In genomic region chr5:100900142-100900795, GRCh38 we compare ENCODE assay signal across 1 cellular context.
TF ChIP-seq lines count a peak whose summit lies in the region.

No MANE protein-coding gene starts in this region.

TF ChIP-seq in GM12878, 131 proteins besides CTCF, POLR2A, EP300 and RAD21 (continued from another document and continues in another):
- TF ChIP-seq NFXL1 (IDR thresholded peaks at IDR 0.05; ENCODE audit: borderline replicate concordance) (no peak), MXI1 (IDR thresholded peaks at IDR 0.05; ENCODE audit: low read depth, low read length) (peak; percentile 90), SMARCA5 (IDR thresholded peaks at IDR 0.05) (peak; percentile 88), SIX5 (IDR thresholded peaks at IDR 0.05; ENCODE audit: low read depth, low read length, severe bottlenecking) (no peak), MTA3 (IDR thresholded peaks at IDR 0.05; ENCODE audit: borderline replicate concordance, low read length) (peak; percentile 54; the same call in 1 of the 2 replicates), TCF12 (IDR thresholded peaks at IDR 0.05; ENCODE audit: low read depth, low read length) (0 out of 2 replicates have a peak, but pooled peaks have one; percentile 31), NRF1 (conservative IDR thresholded peaks at IDR 0.05; ENCODE audit: low read depth, low read length) (no peak), EZH2 (IDR thresholded peaks at IDR 0.05; ENCODE audit: borderline replicate concordance, control insufficient read depth, low read depth, low read length) (no peak), CBX3 (IDR thresholded peaks at IDR 0.05; ENCODE audit: borderline replicate concordance, low read depth) (no peak), GABPA (IDR thresholded peaks at IDR 0.05; ENCODE audit: low read depth) (no peak), RELA (IDR thresholded peaks at IDR 0.05; ENCODE audit: borderline replicate concordance, partially characterized antibody) (no peak), MYB (IDR thresholded peaks at IDR 0.05; ENCODE audit: borderline replicate concordance, low read depth, low read length) (0 out of 2 replicates have a peak, but pooled peaks have one; percentile 14), POLR2AphosphoS5 (IDR thresholded peaks at IDR 0.05; ENCODE audit: low read length) (peak; percentile 95), RB1 (IDR thresholded peaks at IDR 0.05; ENCODE audit: borderline replicate concordance) (no peak), FOXK2 (IDR thresholded peaks at IDR 0.05) (no peak), NBN (IDR thresholded peaks at IDR 0.05) (no peak), ZZZ3 (IDR thresholded peaks at IDR 0.05; ENCODE audit: control insufficient read depth, insufficient read length, low read depth) (no peak), IRF3 (IDR thresholded peaks at IDR 0.05) (no peak), USF1 (IDR thresholded peaks at IDR 0.05; ENCODE audit: borderline replicate concordance, extremely low read length, insufficient read depth, low read depth, low read length) (no peak), TAF1 (IDR thresholded peaks at IDR 0.05; ENCODE audit: borderline replicate concordance, low read depth, low read length) (no peak), SUZ12 (IDR thresholded peaks at IDR 0.05; ENCODE audit: unreplicated experiment) (no peak), YY1 (IDR thresholded peaks at IDR 0.05; ENCODE audit: low read depth, low read length) (peak; percentile 31; the same call in 1 of the 2 replicates), CBX5 (IDR thresholded peaks at IDR 0.05; ENCODE audit: low read depth) (no peak), TARDBP (IDR thresholded peaks at IDR 0.05; ENCODE audit: borderline replicate concordance) (no peak), RAD51 (IDR thresholded peaks at IDR 0.05) (peak; percentile 54), NR2F1 (conservative IDR thresholded peaks at IDR 0.05) (no peak; the same call in 1 of the 2 replicates), GATAD2B (conservative IDR thresholded peaks at IDR 0.05; ENCODE audit: low read depth) (peak; percentile 60; the same call in 1 of the 2 replicates), YBX1 (IDR thresholded peaks at IDR 0.05) (no peak), ASH2L (IDR thresholded peaks at IDR 0.05; ENCODE audit: borderline replicate concordance, low read depth) (peak; percentile 33; the same call in 1 of the 2 replicates), POU2F2 (IDR thresholded peaks at IDR 0.05; ENCODE audit: borderline replicate concordance, low read depth, low read length) (no peak), SP1 (IDR thresholded peaks at IDR 0.05; ENCODE audit: low read depth, low read length) (no peak), SUPT20H (IDR thresholded peaks at IDR 0.05; ENCODE audit: borderline replicate concordance, control insufficient read depth, low read depth, low read length) (no peak), SREBF1 (IDR thresholded peaks at IDR 0.05; ENCODE audit: low read length) (no peak), RFX5 (IDR thresholded peaks at IDR 0.05; ENCODE audit: low read depth, low read length) (no peak), SPI1 (IDR thresholded peaks at IDR 0.05; ENCODE audit: borderline replicate concordance, insufficient read depth, low read depth, low read length) (no peak), FOXM1 (IDR thresholded peaks at IDR 0.05; ENCODE audit: low read depth, low read length) (0 out of 2 replicates have a peak, but pooled peaks have one; percentile 19), E2F4 (IDR thresholded peaks at IDR 0.05; ENCODE audit: low read depth, low read length) (no peak), LARP7 (IDR thresholded peaks at IDR 0.05) (peak; percentile 55; the same call in 1 of the 2 replicates), MEF2B (IDR thresholded peaks at IDR 0.05; ENCODE audit: partially characterized antibody, poor library complexity, severe bottlenecking) (no peak), IKZF2 (IDR thresholded peaks at IDR 0.05) (peak; percentile 54 to 60; a peak in 1 of 4 replicates), MTA2 (IDR thresholded peaks at IDR 0.05; ENCODE audit: low read depth) (0 out of 2 replicates have a peak, but pooled peaks have one; percentile 15), ZNF207 (IDR thresholded peaks at IDR 0.05; ENCODE audit: borderline replicate concordance) (peak; percentile 50; the same call in 1 of the 2 replicates), E2F8 (IDR thresholded peaks at IDR 0.05; ENCODE audit: low read depth, partially characterized antibody) (no peak), SRF (IDR thresholded peaks at IDR 0.05; ENCODE audit: low read depth in 2 of 2, low read length in 2 of 2) (no peak), RELB (IDR thresholded peaks at IDR 0.05; ENCODE audit: low read depth) (peak; percentile 45; the same call in 1 of the 2 replicates), RBBP5 (conservative IDR thresholded peaks at IDR 0.05) (no peak), CEBPB (IDR thresholded peaks at IDR 0.05; ENCODE audit: borderline replicate concordance in 1 of 2, low read depth in 2 of 2, low read length in 2 of 2) (peak in 1 of 2 experiments; percentile 62; a peak in 1 of 4 replicates)
- TF ChIP-seq, protein P1, sequence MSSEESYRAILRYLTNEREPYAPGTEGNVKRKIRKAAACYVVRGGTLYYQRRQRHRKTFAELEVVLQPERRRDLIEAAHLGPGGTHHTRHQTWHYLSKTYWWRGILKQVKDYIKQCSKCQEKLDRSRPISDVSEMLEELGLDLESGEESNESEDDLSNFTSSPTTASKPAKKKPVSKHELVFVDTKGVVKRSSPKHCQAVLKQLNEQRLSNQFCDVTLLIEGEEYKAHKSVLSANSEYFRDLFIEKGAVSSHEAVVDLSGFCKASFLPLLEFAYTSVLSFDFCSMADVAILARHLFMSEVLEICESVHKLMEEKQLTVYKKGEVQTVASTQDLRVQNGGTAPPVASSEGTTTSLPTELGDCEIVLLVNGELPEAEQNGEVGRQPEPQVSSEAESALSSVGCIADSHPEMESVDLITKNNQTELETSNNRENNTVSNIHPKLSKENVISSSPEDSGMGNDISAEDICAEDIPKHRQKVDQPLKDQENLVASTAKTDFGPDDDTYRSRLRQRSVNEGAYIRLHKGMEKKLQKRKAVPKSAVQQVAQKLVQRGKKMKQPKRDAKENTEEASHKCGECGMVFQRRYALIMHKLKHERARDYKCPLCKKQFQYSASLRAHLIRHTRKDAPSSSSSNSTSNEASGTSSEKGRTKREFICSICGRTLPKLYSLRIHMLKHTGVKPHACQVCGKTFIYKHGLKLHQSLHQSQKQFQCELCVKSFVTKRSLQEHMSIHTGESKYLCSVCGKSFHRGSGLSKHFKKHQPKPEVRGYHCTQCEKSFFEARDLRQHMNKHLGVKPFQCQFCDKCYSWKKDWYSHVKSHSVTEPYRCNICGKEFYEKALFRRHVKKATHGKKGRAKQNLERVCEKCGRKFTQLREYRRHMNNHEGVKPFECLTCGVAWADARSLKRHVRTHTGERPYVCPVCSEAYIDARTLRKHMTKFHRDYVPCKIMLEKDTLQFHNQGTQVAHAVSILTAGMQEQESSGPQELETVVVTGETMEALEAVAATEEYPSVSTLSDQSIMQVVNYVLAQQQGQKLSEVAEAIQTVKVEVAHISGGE (CRISPR knock-in tag; IDR thresholded peaks at IDR 0.05), result no peak
- TF ChIP-seq, protein P2, sequence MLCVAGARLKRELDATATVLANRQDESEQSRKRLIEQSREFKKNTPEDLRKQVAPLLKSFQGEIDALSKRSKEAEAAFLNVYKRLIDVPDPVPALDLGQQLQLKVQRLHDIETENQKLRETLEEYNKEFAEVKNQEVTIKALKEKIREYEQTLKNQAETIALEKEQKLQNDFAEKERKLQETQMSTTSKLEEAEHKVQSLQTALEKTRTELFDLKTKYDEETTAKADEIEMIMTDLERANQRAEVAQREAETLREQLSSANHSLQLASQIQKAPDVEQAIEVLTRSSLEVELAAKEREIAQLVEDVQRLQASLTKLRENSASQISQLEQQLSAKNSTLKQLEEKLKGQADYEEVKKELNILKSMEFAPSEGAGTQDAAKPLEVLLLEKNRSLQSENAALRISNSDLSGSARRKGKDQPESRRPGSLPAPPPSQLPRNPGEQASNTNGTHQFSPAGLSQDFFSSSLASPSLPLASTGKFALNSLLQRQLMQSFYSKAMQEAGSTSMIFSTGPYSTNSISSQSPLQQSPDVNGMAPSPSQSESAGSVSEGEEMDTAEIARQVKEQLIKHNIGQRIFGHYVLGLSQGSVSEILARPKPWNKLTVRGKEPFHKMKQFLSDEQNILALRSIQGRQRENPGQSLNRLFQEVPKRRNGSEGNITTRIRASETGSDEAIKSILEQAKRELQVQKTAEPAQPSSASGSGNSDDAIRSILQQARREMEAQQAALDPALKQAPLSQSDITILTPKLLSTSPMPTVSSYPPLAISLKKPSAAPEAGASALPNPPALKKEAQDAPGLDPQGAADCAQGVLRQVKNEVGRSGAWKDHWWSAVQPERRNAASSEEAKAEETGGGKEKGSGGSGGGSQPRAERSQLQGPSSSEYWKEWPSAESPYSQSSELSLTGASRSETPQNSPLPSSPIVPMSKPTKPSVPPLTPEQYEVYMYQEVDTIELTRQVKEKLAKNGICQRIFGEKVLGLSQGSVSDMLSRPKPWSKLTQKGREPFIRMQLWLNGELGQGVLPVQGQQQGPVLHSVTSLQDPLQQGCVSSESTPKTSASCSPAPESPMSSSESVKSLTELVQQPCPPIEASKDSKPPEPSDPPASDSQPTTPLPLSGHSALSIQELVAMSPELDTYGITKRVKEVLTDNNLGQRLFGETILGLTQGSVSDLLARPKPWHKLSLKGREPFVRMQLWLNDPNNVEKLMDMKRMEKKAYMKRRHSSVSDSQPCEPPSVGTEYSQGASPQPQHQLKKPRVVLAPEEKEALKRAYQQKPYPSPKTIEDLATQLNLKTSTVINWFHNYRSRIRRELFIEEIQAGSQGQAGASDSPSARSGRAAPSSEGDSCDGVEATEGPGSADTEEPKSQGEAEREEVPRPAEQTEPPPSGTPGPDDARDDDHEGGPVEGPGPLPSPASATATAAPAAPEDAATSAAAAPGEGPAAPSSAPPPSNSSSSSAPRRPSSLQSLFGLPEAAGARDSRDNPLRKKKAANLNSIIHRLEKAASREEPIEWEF (IDR thresholded peaks at IDR 0.05; ENCODE audit: insufficient replicate concordance, low read depth, low read length), result no peak
